1 cellular context compared by ENCODE assay signal in genomic region chr19:34173145-34173956, GRCh38.
TF ChIP-seq lines count a peak whose summit lies in the region.

No MANE protein-coding gene starts in this region.

TF ChIP-seq in HepG2, 621 proteins besides CTCF, POLR2A, EP300 and RAD21 (continued from another document and continues in another):
- TF ChIP-seq ZNF44 (CRISPR knock-in tag; IDR thresholded peaks at IDR 0.05) = 0 out of 2 replicates have a peak, but pooled peaks have one; percentile 81
- TF ChIP-seq ZSCAN9 (CRISPR knock-in tag; IDR thresholded peaks at IDR 0.05; ENCODE audit: borderline replicate concordance) = peak; percentile 96
- 0 out of 2 replicates have a peak, but pooled peaks have one; percentile 32 for TF ChIP-seq ZNF124 (CRISPR knock-in tag; IDR thresholded peaks at IDR 0.05)
- no peak for TF ChIP-seq GTF3A (CRISPR knock-in tag; conservative IDR thresholded peaks at IDR 0.05)
- TF ChIP-seq ZNF780A (CRISPR knock-in tag; IDR thresholded peaks at IDR 0.05) = 0 out of 2 replicates have a peak, but pooled peaks have one; percentile 17
- peak; percentile 85 for TF ChIP-seq TFDP1 (CRISPR knock-in tag; IDR thresholded peaks at IDR 0.05; ENCODE audit: borderline replicate concordance)
- peak; percentile 32; the same call in 1 of the 2 replicates for TF ChIP-seq KDM2A (CRISPR knock-in tag; IDR thresholded peaks at IDR 0.05; ENCODE audit: borderline replicate concordance, low read depth)
- no peak for TF ChIP-seq RFXANK (CRISPR knock-in tag; IDR thresholded peaks at IDR 0.05)
- peak; percentile 38 for TF ChIP-seq IKZF4 (CRISPR knock-in tag; IDR thresholded peaks at IDR 0.05; ENCODE audit: borderline replicate concordance, low read depth, not compliant biosample characterization)
- TF ChIP-seq SP140L (CRISPR knock-in tag; IDR thresholded peaks at IDR 0.05; ENCODE audit: borderline replicate concordance) = peak; percentile 66; the same call in 1 of the 2 replicates
- no peak; the same call in none of the 2 replicates for TF ChIP-seq ARNT2 (CRISPR knock-in tag; IDR thresholded peaks at IDR 0.05; ENCODE audit: low read depth)
- peak; percentile 6; the same call in 1 of the 2 replicates for TF ChIP-seq ZNF354B (CRISPR knock-in tag; IDR thresholded peaks at IDR 0.05)
- TF ChIP-seq SP2 (CRISPR knock-in tag; IDR thresholded peaks at IDR 0.05) = no peak
- 0 out of 2 replicates have a peak, but pooled peaks have one; percentile 25 for TF ChIP-seq ZNF3 (CRISPR knock-in tag; IDR thresholded peaks at IDR 0.05)
- peak; percentile 78; the same call in 1 of the 2 replicates for TF ChIP-seq CBX5 (CRISPR knock-in tag; IDR thresholded peaks at IDR 0.05; ENCODE audit: borderline replicate concordance)
- peak; percentile 81; the same call in 1 of the 2 replicates for TF ChIP-seq ZNF329 (CRISPR knock-in tag; IDR thresholded peaks at IDR 0.05; ENCODE audit: low read depth)
- TF ChIP-seq MEIS2 (CRISPR knock-in tag; IDR thresholded peaks at IDR 0.05) = 0 out of 2 replicates have a peak, but pooled peaks have one; percentile 44
- TF ChIP-seq NKX3-1 (CRISPR knock-in tag; IDR thresholded peaks at IDR 0.05) = peak; percentile 79; the same call in 1 of the 2 replicates
- peak; percentile 90 for TF ChIP-seq DNMT3B (CRISPR knock-in tag; conservative IDR thresholded peaks at IDR 0.05)
- TF ChIP-seq KDM5B (CRISPR knock-in tag; IDR thresholded peaks at IDR 0.05; ENCODE audit: borderline replicate concordance) = peak; percentile 53
- TF ChIP-seq ZBTB4 (CRISPR knock-in tag; IDR thresholded peaks at IDR 0.05; ENCODE audit: borderline replicate concordance) = peak; percentile 23; the same call in 1 of the 2 replicates
- 0 out of 2 replicates have a peak, but pooled peaks have one; percentile 36 for TF ChIP-seq KDM4B (CRISPR knock-in tag; IDR thresholded peaks at IDR 0.05)
- 0 out of 2 replicates have a peak, but pooled peaks have one; percentile 14 for TF ChIP-seq GMEB1 (CRISPR knock-in tag; IDR thresholded peaks at IDR 0.05; ENCODE audit: borderline replicate concordance)
- peak; percentile 84; the same call in 1 of the 2 replicates for TF ChIP-seq ZNF792 (CRISPR knock-in tag; IDR thresholded peaks at IDR 0.05)
- TF ChIP-seq E2F2 (CRISPR knock-in tag; IDR thresholded peaks at IDR 0.05; ENCODE audit: borderline replicate concordance) = 0 out of 2 replicates have a peak, but pooled peaks have one; percentile 46
- TF ChIP-seq PRDM15 (CRISPR knock-in tag; IDR thresholded peaks at IDR 0.05) = peak; percentile 73
- TF ChIP-seq ZNF563 (CRISPR knock-in tag; IDR thresholded peaks at IDR 0.05) = no peak; the same call in 1 of the 2 replicates
- peak; percentile 36; the same call in 1 of the 2 replicates for TF ChIP-seq ERF (CRISPR knock-in tag; IDR thresholded peaks at IDR 0.05)
- TF ChIP-seq TFAP4 (IDR thresholded peaks at IDR 0.05; ENCODE audit: borderline replicate concordance, low read depth) = no peak
- TF ChIP-seq SIX1 (CRISPR knock-in tag; IDR thresholded peaks at IDR 0.05; ENCODE audit: borderline replicate concordance) = 0 out of 2 replicates have a peak, but pooled peaks have one; percentile 33
- 0 out of 2 replicates have a peak, but pooled peaks have one; percentile 26 for TF ChIP-seq ZNF773 (CRISPR knock-in tag; IDR thresholded peaks at IDR 0.05; ENCODE audit: borderline replicate concordance)
- 0 out of 2 replicates have a peak, but pooled peaks have one; percentile 28 for TF ChIP-seq RNF2 (conservative IDR thresholded peaks at IDR 0.05; ENCODE audit: low read depth)
- peak; percentile 80 for TF ChIP-seq POLR2G (IDR thresholded peaks at IDR 0.05; ENCODE audit: low read depth, low read length)
- peak; percentile 44; the same call in 1 of the 2 replicates for TF ChIP-seq ZNF788 (CRISPR knock-in tag; IDR thresholded peaks at IDR 0.05; ENCODE audit: borderline replicate concordance)
- TF ChIP-seq ETS1 (CRISPR knock-in tag; IDR thresholded peaks at IDR 0.05) = 0 out of 2 replicates have a peak, but pooled peaks have one; percentile 59
- peak; percentile 79; the same call in 1 of the 2 replicates for TF ChIP-seq ZNF615 (CRISPR knock-in tag; IDR thresholded peaks at IDR 0.05; ENCODE audit: borderline replicate concordance)
- TF ChIP-seq MED1 (CRISPR knock-in tag; IDR thresholded peaks at IDR 0.05) = peak; percentile 70
- TF ChIP-seq ZFP37 (CRISPR knock-in tag; IDR thresholded peaks at IDR 0.05; ENCODE audit: borderline replicate concordance) = peak; percentile 55; the same call in 1 of the 2 replicates
- TF ChIP-seq KAT8 (CRISPR knock-in tag; IDR thresholded peaks at IDR 0.05) = peak; percentile 33; the same call in 1 of the 2 replicates
- 0 out of 2 replicates have a peak, but pooled peaks have one; percentile 72 for TF ChIP-seq ZNF33B (CRISPR knock-in tag; IDR thresholded peaks at IDR 0.05)
- TF ChIP-seq ARID4A (CRISPR knock-in tag; IDR thresholded peaks at IDR 0.05; ENCODE audit: borderline replicate concordance) = peak; percentile 34; the same call in 1 of the 2 replicates
- peak; percentile 44; the same call in 1 of the 2 replicates for TF ChIP-seq PITX1 (CRISPR knock-in tag; IDR thresholded peaks at IDR 0.05)
